ENCODE assay signal across 20 cellular contexts in the genomic region with DNA sequence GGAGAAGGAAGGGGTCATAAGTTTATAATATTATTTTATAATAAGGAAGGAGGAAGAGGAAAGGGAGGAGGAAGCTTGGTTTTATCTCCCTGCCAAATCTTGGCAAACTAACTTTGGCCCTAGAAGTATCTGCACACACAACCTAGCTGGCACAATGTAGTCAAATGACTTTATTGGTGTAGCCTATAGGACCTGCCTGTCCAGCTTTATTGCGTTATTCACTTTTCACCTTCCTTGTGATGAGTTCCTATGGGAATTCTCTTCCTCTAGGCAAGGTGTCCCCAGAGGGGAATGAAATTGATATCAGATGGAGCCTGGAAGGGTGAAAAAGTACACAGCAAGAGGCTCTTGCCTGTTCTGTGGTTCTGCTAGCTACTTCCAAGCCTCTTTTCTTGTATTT.
"Had no signal": no experiment of that assay in that cellular context is flagged by ENCODE, and none has a peak within 500 bp of the region (broad histone marks: within the 10 kb centered on the region; RNA-seq: fewer than 3 reads in every experiment).

No MANE protein-coding gene starts in this region.

- H3K27me3 ChIP-seq: ovary, right atrium auricular region, right lobe of liver, tibial nerve, uterus had no signal

- H3K4me3 ChIP-seq: left ventricle myocardium inferior, mucosa of descending colon, ovary, right atrium auricular region, right lobe of liver, smooth muscle cell, tibial nerve, uterus had no signal

- DNase-seq: hypothalamus; immature natural killer cell; kidney; left ventricle myocardium inferior; midbrain; mucosa of descending colon; naive thymus-derived CD4-positive, alpha-beta T cell; ovary; right lobe of liver; stimulated activated CD4-positive, alpha-beta T cell treated with anti-CD3 and anti-CD28 coated beads, Interleukin-1b, Interleukin-23, amount 100 ng/mL, for 48 hours; stimulated activated CD4-positive, alpha-beta T cell treated with anti-CD3 and anti-CD28 coated beads, Interleukin-2, amount 100 ng/mL, for 48 hours; stimulated activated CD4-positive, alpha-beta T cell treated with anti-CD3 and anti-CD28 coated beads, Interleukin-4, amount 100 ng/mL, for 4 hours; stimulated activated CD8-positive, alpha-beta memory T cell treated with anti-CD3 and anti-CD28 coated beads, Interleukin-4, amount 100 ng/mL, for 48 hours; stimulated activated naive CD4-positive, alpha-beta T cell treated with Interleukin-2 at 50 U/mL for 16 hours; stimulated activated naive CD8-positive, alpha-beta T cell treated with anti-CD3 and anti-CD28 coated beads, Interleukin-15, amount 100 ng/mL, for 72 hours; substantia nigra; uterus had no signal

- H3K27ac ChIP-seq: left ventricle myocardium inferior, ovary, right atrium auricular region, right lobe of liver, tibial nerve, uterus had no signal

- H3K4me1 ChIP-seq: left ventricle myocardium inferior, right atrium auricular region, right lobe of liver, tibial nerve, uterus had no signal

- H3K9me3 ChIP-seq: left ventricle myocardium inferior, mucosa of descending colon, ovary, right atrium auricular region, right lobe of liver, uterus had no signal

- H3K36me3 ChIP-seq: left ventricle myocardium inferior, ovary, right atrium auricular region, right lobe of liver, tibial nerve, uterus had no signal
